Comparison of ENCODE assay signal across 11 cellular contexts in the genomic region with DNA sequence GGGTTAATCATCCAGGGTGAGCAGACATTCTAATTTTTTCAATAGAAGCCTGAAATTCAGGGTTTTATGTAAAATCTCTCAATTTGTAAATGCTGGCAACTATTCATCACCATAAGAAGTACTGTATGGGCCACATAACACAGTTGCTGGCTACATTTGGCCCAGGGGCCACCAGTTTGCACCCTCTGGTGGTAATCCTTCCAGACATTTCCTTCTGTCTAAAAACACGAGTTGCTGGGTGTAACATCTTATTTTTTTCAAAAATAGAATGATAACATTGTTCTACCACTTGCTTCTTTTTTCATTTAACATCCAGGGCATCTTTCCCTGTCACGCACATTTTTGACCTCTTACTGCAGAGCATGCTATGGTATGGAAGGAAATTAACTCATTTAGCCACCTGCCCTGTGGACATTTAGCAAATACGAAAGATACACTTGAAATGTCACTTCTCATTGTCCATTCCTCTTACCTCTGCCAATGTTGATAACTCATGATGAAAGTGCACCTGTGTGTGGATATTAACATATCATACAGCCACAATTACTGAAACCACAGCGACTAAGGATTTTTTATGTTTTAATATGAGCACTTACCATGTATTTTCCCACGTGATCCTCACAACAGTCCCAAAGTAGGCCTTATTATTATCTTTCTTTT.
DNase-seq lines count a peak whose midpoint lies in the region; ATAC-seq and TF ChIP-seq lines count a peak whose summit lies in the region.
"Had no signal": no experiment of that assay in that cellular context is flagged by ENCODE, and none has a peak within 500 bp of the region (broad histone marks: within the 10 kb centered on the region; RNA-seq: fewer than 3 reads in every experiment).

No MANE protein-coding gene starts in this region.

- peaks cover 87% of the 10 kb centered on the region for H3K4me1 ChIP-seq in CD4-positive, alpha-beta memory T cell (ENCODE audit: insufficient read depth, low read length)
- H3K4me1 ChIP-seq in DND-41 (ENCODE audit: insufficient read depth, low read length) = peaks cover 78% of the 10 kb centered on the region
- peaks cover 63% of the 10 kb centered on the region for H3K4me1 ChIP-seq in lower lobe of right lung
- H3K4me1 ChIP-seq: body of pancreas had no signal

- CTCF ChIA-PET in CD4-positive, alpha-beta memory T cell (lab: Charles Lee; ENCODE audit: partially characterized antibody) = interaction anchor here (0.9 to 7.2 kb wide), 6 partner anchors 43 to 217 kb away, joined by 3 to 95 read pairs (median 8); a partner anchor contains a TSS

- H3K9ac ChIP-seq in DND-41 (ENCODE audit: low read depth, low read length) = no peak overlapping the region

- H4K20me1 ChIP-seq in DND-41 (ENCODE audit: insufficient read depth, low read length) = no peaks in the 10 kb centered on the region

- ATAC-seq in DND-41 (ENCODE audit: insufficient read depth, low read depth) (no peak), lower lobe of right lung (no peak)
- ATAC-seq: body of pancreas had no signal

- H3K4me1 Mint-ChIP-seq in CD4-positive, alpha-beta memory T cell = peaks cover 68 to 90% (median 74%) of the 10 kb centered on the region in 4 donors

- peaks cover 19% of the 10 kb centered on the region for H3K79me2 ChIP-seq in DND-41 (ENCODE audit: insufficient read depth, low read length)

- no peak overlapping the region for H2AFZ ChIP-seq in DND-41 (ENCODE audit: low read depth, low read length)

- H3K27ac ChIP-seq in CD4-positive, alpha-beta memory T cell (ENCODE audit: low read depth, low read length) = peak overlapping the region; percentile 78
- no peak overlapping the region; the same call in 1 of the 2 replicates for H3K27ac ChIP-seq in DND-41 (ENCODE audit: low read length)
- no peak overlapping the region for H3K27ac ChIP-seq in lower lobe of right lung
- H3K27ac ChIP-seq: body of pancreas had no signal

- H3K9me3 Mint-ChIP-seq in CD4-positive, alpha-beta memory T cell = no peaks in the 10 kb centered on the region

- intact Hi-C loops in CD4-positive, alpha-beta memory T cell (cut with micrococcal nuclease) = loop anchor here (5.0 kb wide), 2 partner anchors 42 to 362 kb away; a partner anchor contains a TSS
- intact Hi-C loops in lower lobe of right lung (cut with DNase I) = no loop called here

- no peaks in the 10 kb centered on the region for H3K36me3 ChIP-seq in CD4-positive, alpha-beta memory T cell (ENCODE audit: insufficient read depth, low read length)
- no peaks in the 10 kb centered on the region for H3K36me3 ChIP-seq in DND-41 (ENCODE audit: insufficient read depth, low read length)
- no peaks in the 10 kb centered on the region for H3K36me3 ChIP-seq in lower lobe of right lung

- DNase-seq in CD4-positive, alpha-beta memory T cell = peak in 1 of 5 donors; percentile 17
- no peak for DNase-seq in DND-41
- DNase-seq in RPMI8226 = peak; percentile 71
- peak; percentile 37 for DNase-seq in epidermal melanocyte (ENCODE audit: insufficient read length, low spot score)
- DNase-seq in NOMO-1 (lab: John Stamatoyannopoulos, UW; ENCODE audit: unreplicated experiment in 2 of 2) = no peak
- DNase-seq in lower lobe of right lung = no peak
- DNase-seq in midbrain (lab: John Stamatoyannopoulos, UW) = no peak
- DNase-seq: activated CD8-positive, alpha-beta memory T cell treated with anti-CD3 and anti-CD28 coated beads, Interleukin-2, amount 50 U/mL, for 48 hours; body of pancreas; erythroblast; stimulated activated CD4-positive, alpha-beta T cell treated with anti-CD3 and anti-CD28 coated beads, Interleukin-2, amount 100 ng/mL, for 48 hours had no signal

- no peaks in the 10 kb centered on the region for H3K27me3 ChIP-seq in CD4-positive, alpha-beta memory T cell (ENCODE audit: insufficient read depth, low read length)
- H3K27me3 ChIP-seq in DND-41 (ENCODE audit: insufficient read depth, low read length, poor library complexity) (no peaks in the 10 kb centered on the region), lower lobe of right lung (ENCODE audit: low read depth) (no peaks in the 10 kb centered on the region)
- H3K27me3 ChIP-seq: body of pancreas had no signal

- H3K27me3 Mint-ChIP-seq in CD4-positive, alpha-beta memory T cell = no peaks in the 10 kb centered on the region

- peak overlapping the region; percentile 69 to 98 (median 94) for H3K27ac Mint-ChIP-seq in CD4-positive, alpha-beta memory T cell

- POLR2A ChIA-PET in CD4-positive, alpha-beta memory T cell (lab: Charles Lee; ENCODE audit: partially characterized antibody) = interaction anchor here (1.0 to 6.8 kb wide), 6 partner anchors 8 to 135 kb away, joined by 3 to 193 read pairs (median 62); a partner anchor contains a TSS

- no peak overlapping the region for H3K4me3 ChIP-seq in CD4-positive, alpha-beta memory T cell (ENCODE audit: low read length in 2 of 2)
- H3K4me3 ChIP-seq in DND-41 (ENCODE audit: low read depth in 1 of 2, low read length in 2 of 2) (no peak overlapping the region), lower lobe of right lung (no peak overlapping the region)
- H3K4me3 ChIP-seq: body of pancreas had no signal

- H3K9me3 ChIP-seq in CD4-positive, alpha-beta memory T cell (ENCODE audit: control insufficient read depth in 1 of 2, low read length in 2 of 2) = no peaks in the 10 kb centered on the region
- no peaks in the 10 kb centered on the region for H3K9me3 ChIP-seq in DND-41 (ENCODE audit: insufficient read depth, low read length, severe bottlenecking)
- H3K9me3 ChIP-seq in lower lobe of right lung = no peaks in the 10 kb centered on the region
- H3K9me3 ChIP-seq: body of pancreas had no signal

- H3K4me3 Mint-ChIP-seq in CD4-positive, alpha-beta memory T cell = peak overlapping the region; percentile 2 to 94 (median 40)

- no peak overlapping the region for H3K4me2 ChIP-seq in DND-41 (ENCODE audit: insufficient read depth, low read length)

- peaks cover 0 to 5% of the 10 kb centered on the region in 2 donors for H3K36me3 Mint-ChIP-seq in CD4-positive, alpha-beta memory T cell

- peak; percentile 17 for TF ChIP-seq CTCF in DND-41 (IDR thresholded peaks at IDR 0.05; ENCODE audit: borderline replicate concordance, extremely low read depth, low read length, poor library complexity, severe bottlenecking)
- no peak for TF ChIP-seq CTCF in lower lobe of right lung (IDR thresholded peaks at IDR 0.05)

Comparison
In these comparisons a context has a peak if more than half of its experiments do, and no peak if none do; other contexts are left out.
1. DNase-seq: peak in RPMI8226 (single experiment) and epidermal melanocyte (single experiment); none in DND-41 (single experiment), NOMO-1 (0 of 2), lower lobe of right lung (single experiment) and midbrain (single experiment).